ENCODE assay signal across 23 cellular contexts in the genomic region with DNA sequence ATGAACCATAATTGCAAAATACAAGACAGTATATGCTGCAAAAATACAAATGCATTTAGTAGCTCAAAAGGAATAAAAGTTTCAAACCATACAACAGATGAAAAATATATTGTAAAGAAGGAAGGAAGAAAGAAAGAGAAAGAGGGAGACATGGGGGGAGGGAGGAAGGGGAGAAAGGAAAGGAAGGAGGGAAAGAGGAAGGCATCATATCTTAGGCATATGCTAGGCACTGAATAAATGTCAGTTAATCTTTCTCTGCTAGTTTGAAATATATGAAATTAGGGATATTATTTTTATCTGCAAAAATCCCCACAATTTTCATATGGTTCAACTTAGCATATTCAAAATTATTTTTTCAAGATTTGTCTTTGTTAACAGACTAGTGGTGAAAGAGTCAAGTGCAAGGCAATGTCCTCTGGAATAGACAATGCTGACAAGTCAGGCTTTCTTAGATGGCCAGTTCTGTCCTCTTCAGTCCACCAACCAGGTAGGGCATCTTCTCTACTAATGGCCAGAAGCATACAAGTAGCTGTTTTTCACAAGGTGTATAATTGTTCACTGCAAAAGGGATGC.
"Had no signal": no experiment of that assay in that cellular context is flagged by ENCODE, and none has a peak within 500 bp of the region (broad histone marks: within the 10 kb centered on the region; RNA-seq: fewer than 3 reads in every experiment).

No MANE protein-coding gene starts in this region.

- H3K27me3 Mint-ChIP-seq: activated naive CD8-positive, alpha-beta T cell; central memory CD8-positive, alpha-beta T cell; naive thymus-derived CD8-positive, alpha-beta T cell; stimulated activated naive CD8-positive, alpha-beta T cell treated with anti-CD3 and anti-CD28 coated beads, Interleukin-15, Interleukin-2, amounts not matched to agents 100 ng/mL and 50 ng/mL, for 24 hours had no signal

- H3K36me3 ChIP-seq: heart right ventricle, left lung, lower lobe of right lung, upper lobe of left lung, WERI-Rb-1 had no signal

- H3K4me1 ChIP-seq: foreskin keratinocyte, heart right ventricle, left lung, lower lobe of right lung, upper lobe of left lung had no signal

- H3K9me3 ChIP-seq: heart right ventricle, left lung, lower lobe of right lung, upper lobe of left lung had no signal

- H3K4me3 ChIP-seq: heart right ventricle, left lung, lower lobe of right lung, upper lobe of left lung had no signal

- H3K27ac Mint-ChIP-seq: activated naive CD8-positive, alpha-beta T cell; naive thymus-derived CD8-positive, alpha-beta T cell; stimulated activated naive CD8-positive, alpha-beta T cell treated with anti-CD3 and anti-CD28 coated beads, Interleukin-15, Interleukin-2, amounts not matched to agents 100 ng/mL and 50 ng/mL, for 24 hours had no signal

- H3K27ac ChIP-seq: foreskin keratinocyte, heart right ventricle, left lung, lower lobe of right lung, upper lobe of left lung, WERI-Rb-1 had no signal

- H3K4me3 Mint-ChIP-seq: activated naive CD8-positive, alpha-beta T cell; central memory CD8-positive, alpha-beta T cell; naive thymus-derived CD8-positive, alpha-beta T cell; stimulated activated naive CD8-positive, alpha-beta T cell treated with anti-CD3 and anti-CD28 coated beads, Interleukin-15, Interleukin-2, amounts not matched to agents 100 ng/mL and 50 ng/mL, for 24 hours had no signal

- H3K4me1 Mint-ChIP-seq: central memory CD8-positive, alpha-beta T cell; naive thymus-derived CD8-positive, alpha-beta T cell had no signal

- DNase-seq: activated CD4-positive, alpha-beta T cell treated with anti-CD3 and anti-CD28 coated beads for 48 hours; activated CD4-positive, alpha-beta T cell treated with anti-CD3 and anti-CD28 coated beads, Interleukin-2, amount 50 U/mL, for 48 hours; activated CD8-positive, alpha-beta memory T cell treated with anti-CD3 and anti-CD28 coated beads for 24 hours; activated effector memory CD4-positive, alpha-beta T cell treated with Interleukin-2 at 50 U/mL for 16 hours; activated naive CD4-positive, alpha-beta T cell treated with Interleukin-2 at 50 U/mL for 16 hours; dermis blood vessel endothelial cell; effector CD4-positive, alpha-beta T cell; erythroblast; foreskin keratinocyte; heart right ventricle; kidney glomerular epithelial cell; left lung; lower lobe of right lung; mesenchymal stem cell; naive thymus-derived CD8-positive, alpha-beta T cell; right cardiac atrium; stimulated activated CD4-positive, alpha-beta T cell treated with anti-CD3 and anti-CD28 coated beads, Interleukin-4, amount 100 ng/mL, for 1 hour; upper lobe of left lung; WERI-Rb-1 had no signal

- ATAC-seq: activated CD4-positive, CD25-positive, alpha-beta regulatory T cell treated with anti-CD3 and anti-CD28 coated beads, Interleukin-2, amount 50 U/mL, for 24 hours; foreskin keratinocyte; heart right ventricle; left lung; lower lobe of right lung; naive thymus-derived CD8-positive, alpha-beta T cell; right cardiac atrium had no signal

- H3K27me3 ChIP-seq: foreskin keratinocyte, left lung, upper lobe of left lung had no signal

- H3K36me3 Mint-ChIP-seq: activated naive CD8-positive, alpha-beta T cell; naive thymus-derived CD8-positive, alpha-beta T cell had no signal
